1 cellular context compared by ENCODE assay signal in genomic region chr3:12157026-12157425, GRCh38.
TF ChIP-seq lines count a peak whose summit lies in the region.

No MANE protein-coding gene starts in this region.

TF ChIP-seq in GM23338, 12 proteins besides CTCF, POLR2A, EP300 and RAD21 (continued from another document):
- TF ChIP-seq, protein P1, sequence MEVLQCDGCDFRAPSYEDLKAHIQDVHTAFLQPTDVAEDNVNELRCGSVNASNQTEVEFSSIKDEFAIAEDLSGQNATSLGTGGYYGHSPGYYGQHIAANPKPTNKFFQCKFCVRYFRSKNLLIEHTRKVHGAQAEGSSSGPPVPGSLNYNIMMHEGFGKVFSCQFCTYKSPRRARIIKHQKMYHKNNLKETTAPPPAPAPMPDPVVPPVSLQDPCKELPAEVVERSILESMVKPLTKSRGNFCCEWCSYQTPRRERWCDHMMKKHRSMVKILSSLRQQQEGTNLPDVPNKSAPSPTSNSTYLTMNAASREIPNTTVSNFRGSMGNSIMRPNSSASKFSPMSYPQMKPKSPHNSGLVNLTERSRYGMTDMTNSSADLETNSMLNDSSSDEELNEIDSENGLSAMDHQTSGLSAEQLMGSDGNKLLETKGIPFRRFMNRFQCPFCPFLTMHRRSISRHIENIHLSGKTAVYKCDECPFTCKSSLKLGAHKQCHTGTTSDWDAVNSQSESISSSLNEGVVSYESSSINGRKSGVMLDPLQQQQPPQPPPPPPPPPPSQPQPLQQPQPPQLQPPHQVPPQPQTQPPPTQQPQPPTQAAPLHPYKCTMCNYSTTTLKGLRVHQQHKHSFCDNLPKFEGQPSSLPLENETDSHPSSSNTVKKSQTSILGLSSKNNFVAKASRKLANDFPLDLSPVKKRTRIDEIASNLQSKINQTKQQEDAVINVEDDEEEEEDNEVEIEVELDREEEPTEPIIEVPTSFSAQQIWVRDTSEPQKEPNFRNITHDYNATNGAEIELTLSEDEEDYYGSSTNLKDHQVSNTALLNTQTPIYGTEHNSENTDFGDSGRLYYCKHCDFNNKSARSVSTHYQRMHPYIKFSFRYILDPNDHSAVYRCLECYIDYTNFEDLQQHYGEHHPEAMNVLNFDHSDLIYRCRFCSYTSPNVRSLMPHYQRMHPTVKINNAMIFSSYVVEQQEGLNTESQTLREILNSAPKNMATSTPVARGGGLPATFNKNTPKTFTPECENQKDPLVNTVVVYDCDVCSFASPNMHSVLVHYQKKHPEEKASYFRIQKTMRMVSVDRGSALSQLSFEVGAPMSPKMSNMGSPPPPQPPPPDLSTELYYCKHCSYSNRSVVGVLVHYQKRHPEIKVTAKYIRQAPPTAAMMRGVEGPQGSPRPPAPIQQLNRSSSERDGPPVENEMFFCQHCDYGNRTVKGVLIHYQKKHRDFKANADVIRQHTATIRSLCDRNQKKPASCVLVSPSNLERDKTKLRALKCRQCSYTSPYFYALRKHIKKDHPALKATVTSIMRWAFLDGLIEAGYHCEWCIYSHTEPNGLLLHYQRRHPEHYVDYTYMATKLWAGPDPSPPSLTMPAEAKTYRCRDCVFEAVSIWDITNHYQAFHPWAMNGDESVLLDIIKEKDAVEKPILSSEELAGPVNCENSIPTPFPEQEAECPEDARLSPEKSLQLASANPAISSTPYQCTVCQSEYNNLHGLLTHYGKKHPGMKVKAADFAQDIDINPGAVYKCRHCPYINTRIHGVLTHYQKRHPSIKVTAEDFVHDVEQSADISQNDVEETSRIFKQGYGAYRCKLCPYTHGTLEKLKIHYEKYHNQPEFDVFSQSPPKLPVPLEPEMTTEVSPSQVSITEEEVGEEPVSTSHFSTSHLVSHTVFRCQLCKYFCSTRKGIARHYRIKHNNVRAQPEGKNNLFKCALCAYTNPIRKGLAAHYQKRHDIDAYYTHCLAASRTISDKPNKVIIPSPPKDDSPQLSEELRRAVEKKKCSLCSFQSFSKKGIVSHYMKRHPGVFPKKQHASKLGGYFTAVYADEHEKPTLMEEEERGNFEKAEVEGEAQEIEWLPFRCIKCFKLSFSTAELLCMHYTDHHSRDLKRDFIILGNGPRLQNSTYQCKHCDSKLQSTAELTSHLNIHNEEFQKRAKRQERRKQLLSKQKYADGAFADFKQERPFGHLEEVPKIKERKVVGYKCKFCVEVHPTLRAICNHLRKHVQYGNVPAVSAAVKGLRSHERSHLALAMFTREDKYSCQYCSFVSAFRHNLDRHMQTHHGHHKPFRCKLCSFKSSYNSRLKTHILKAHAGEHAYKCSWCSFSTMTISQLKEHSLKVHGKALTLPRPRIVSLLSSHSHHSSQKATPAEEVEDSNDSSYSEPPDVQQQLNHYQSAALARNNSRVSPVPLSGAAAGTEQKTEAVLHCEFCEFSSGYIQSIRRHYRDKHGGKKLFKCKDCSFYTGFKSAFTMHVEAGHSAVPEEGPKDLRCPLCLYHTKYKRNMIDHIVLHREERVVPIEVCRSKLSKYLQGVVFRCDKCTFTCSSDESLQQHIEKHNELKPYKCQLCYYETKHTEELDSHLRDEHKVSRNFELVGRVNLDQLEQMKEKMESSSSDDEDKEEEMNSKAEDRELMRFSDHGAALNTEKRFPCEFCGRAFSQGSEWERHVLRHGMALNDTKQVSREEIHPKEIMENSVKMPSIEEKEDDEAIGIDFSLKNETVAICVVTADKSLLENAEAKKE (CRISPR knock-in tag; IDR thresholded peaks at IDR 0.05): no peak
- TF ChIP-seq POLR2AphosphoS5 (IDR thresholded peaks at IDR 0.05; ENCODE audit: low read depth): no peak
